In genomic region chr3:44104043-44104442, GRCh38 we compare ENCODE assay signal across 23 cellular contexts.
"Had no signal": no experiment of that assay in that cellular context is flagged by ENCODE, and none has a peak within 500 bp of the region (broad histone marks: within the 10 kb centered on the region; RNA-seq: fewer than 3 reads in every experiment).

No MANE protein-coding gene starts in this region.

- DNase-seq: activated CD4-positive, alpha-beta T cell treated with anti-CD3 and anti-CD28 coated beads for 1 hour; activated CD4-positive, alpha-beta T cell treated with anti-CD3 and anti-CD28 coated beads, Interleukin-2, amount 50 U/mL, for 1 hour; activated naive CD4-positive, alpha-beta T cell treated with anti-CD3 and anti-CD28 coated beads, Interleukin-2, amount 50 U/mL, for 16 hours; activated T-cell treated with anti-CD3 and anti-CD28 coated beads, Interleukin-2, amount 50 U/mL, for 48 hours; aorta; endodermal cell; foreskin keratinocyte; hippocampal formation; left cardiac atrium; mesendoderm; naive B cell; right lobe of liver; small intestine; stimulated activated CD4-positive, alpha-beta T cell treated with anti-CD3 and anti-CD28 coated beads, Interleukin-15, amount 100 ng/mL, for 24 hours; stomach; T-helper 9 cell; transverse colon; uterus had no signal

- H3K4me3 Mint-ChIP-seq: central memory CD8-positive, alpha-beta T cell; endodermal cell; naive B cell; stimulated activated memory B cell treated with anti-CD40 and anti-IgM and Interleukin-4, amounts not matched to agents 10 μg/mL and 1 μg/mL and 100 μg/mL, for 72 hours had no signal

- H3K27ac Mint-ChIP-seq: endodermal cell, naive B cell had no signal

- H3K36me3 ChIP-seq: breast epithelium, right lobe of liver, stomach, suprapubic skin, transverse colon, uterus had no signal

- H3K9me3 ChIP-seq: breast epithelium, right lobe of liver, stomach, suprapubic skin, transverse colon, uterus had no signal

- H3K27me3 ChIP-seq: foreskin keratinocyte, right lobe of liver, uterus had no signal

- H3K9me3 Mint-ChIP-seq: central memory CD8-positive, alpha-beta T cell; endodermal cell; stimulated activated memory B cell treated with anti-CD40 and anti-IgM and Interleukin-4, amounts not matched to agents 10 μg/mL and 1 μg/mL and 100 μg/mL, for 72 hours had no signal

- H3K4me1 ChIP-seq: breast epithelium, right lobe of liver, stomach, transverse colon, uterus had no signal

- H3K36me3 Mint-ChIP-seq: naive B cell; stimulated activated memory B cell treated with anti-CD40 and anti-IgM and Interleukin-4, amounts not matched to agents 10 μg/mL and 1 μg/mL and 100 μg/mL, for 72 hours had no signal

- H3K4me1 Mint-ChIP-seq: central memory CD8-positive, alpha-beta T cell; naive B cell had no signal

- H3K27me3 Mint-ChIP-seq: stimulated activated memory B cell treated with anti-CD40 and anti-IgM and Interleukin-4, amounts not matched to agents 10 μg/mL and 1 μg/mL and 100 μg/mL, for 72 hours had no signal

- H3K27ac ChIP-seq: breast epithelium, coronary artery, foreskin keratinocyte, right lobe of liver, stomach, suprapubic skin, transverse colon, uterus had no signal

- H3K4me3 ChIP-seq: breast epithelium, coronary artery, right lobe of liver, stomach, suprapubic skin, transverse colon, uterus had no signal
